ENCODE assay signal across 1 cellular context in the genomic region with DNA sequence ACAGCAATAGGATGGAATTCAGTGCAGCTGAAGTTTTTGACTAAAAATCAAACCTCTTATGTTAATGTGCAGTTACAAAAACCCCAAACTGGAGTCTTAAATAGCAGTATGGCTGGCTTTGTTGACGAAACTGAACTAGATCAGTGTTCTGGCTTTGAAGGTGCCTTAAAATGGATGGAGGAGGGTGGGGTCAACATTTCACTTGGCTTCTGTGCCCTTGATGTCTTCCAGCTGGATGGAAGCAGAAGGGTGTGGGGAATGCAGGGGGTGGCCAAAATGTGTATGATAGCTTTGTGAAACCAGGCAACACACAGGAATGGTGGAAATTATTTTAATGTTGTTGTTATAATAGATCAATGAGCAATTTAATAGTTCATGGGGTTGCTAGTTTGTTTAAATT.
TF ChIP-seq lines count a peak whose summit lies in the region.

No MANE protein-coding gene starts in this region.

TF ChIP-seq in GM23338, 12 proteins besides CTCF, POLR2A, EP300 and RAD21 (continued from another document):
- TF ChIP-seq, protein P1, sequence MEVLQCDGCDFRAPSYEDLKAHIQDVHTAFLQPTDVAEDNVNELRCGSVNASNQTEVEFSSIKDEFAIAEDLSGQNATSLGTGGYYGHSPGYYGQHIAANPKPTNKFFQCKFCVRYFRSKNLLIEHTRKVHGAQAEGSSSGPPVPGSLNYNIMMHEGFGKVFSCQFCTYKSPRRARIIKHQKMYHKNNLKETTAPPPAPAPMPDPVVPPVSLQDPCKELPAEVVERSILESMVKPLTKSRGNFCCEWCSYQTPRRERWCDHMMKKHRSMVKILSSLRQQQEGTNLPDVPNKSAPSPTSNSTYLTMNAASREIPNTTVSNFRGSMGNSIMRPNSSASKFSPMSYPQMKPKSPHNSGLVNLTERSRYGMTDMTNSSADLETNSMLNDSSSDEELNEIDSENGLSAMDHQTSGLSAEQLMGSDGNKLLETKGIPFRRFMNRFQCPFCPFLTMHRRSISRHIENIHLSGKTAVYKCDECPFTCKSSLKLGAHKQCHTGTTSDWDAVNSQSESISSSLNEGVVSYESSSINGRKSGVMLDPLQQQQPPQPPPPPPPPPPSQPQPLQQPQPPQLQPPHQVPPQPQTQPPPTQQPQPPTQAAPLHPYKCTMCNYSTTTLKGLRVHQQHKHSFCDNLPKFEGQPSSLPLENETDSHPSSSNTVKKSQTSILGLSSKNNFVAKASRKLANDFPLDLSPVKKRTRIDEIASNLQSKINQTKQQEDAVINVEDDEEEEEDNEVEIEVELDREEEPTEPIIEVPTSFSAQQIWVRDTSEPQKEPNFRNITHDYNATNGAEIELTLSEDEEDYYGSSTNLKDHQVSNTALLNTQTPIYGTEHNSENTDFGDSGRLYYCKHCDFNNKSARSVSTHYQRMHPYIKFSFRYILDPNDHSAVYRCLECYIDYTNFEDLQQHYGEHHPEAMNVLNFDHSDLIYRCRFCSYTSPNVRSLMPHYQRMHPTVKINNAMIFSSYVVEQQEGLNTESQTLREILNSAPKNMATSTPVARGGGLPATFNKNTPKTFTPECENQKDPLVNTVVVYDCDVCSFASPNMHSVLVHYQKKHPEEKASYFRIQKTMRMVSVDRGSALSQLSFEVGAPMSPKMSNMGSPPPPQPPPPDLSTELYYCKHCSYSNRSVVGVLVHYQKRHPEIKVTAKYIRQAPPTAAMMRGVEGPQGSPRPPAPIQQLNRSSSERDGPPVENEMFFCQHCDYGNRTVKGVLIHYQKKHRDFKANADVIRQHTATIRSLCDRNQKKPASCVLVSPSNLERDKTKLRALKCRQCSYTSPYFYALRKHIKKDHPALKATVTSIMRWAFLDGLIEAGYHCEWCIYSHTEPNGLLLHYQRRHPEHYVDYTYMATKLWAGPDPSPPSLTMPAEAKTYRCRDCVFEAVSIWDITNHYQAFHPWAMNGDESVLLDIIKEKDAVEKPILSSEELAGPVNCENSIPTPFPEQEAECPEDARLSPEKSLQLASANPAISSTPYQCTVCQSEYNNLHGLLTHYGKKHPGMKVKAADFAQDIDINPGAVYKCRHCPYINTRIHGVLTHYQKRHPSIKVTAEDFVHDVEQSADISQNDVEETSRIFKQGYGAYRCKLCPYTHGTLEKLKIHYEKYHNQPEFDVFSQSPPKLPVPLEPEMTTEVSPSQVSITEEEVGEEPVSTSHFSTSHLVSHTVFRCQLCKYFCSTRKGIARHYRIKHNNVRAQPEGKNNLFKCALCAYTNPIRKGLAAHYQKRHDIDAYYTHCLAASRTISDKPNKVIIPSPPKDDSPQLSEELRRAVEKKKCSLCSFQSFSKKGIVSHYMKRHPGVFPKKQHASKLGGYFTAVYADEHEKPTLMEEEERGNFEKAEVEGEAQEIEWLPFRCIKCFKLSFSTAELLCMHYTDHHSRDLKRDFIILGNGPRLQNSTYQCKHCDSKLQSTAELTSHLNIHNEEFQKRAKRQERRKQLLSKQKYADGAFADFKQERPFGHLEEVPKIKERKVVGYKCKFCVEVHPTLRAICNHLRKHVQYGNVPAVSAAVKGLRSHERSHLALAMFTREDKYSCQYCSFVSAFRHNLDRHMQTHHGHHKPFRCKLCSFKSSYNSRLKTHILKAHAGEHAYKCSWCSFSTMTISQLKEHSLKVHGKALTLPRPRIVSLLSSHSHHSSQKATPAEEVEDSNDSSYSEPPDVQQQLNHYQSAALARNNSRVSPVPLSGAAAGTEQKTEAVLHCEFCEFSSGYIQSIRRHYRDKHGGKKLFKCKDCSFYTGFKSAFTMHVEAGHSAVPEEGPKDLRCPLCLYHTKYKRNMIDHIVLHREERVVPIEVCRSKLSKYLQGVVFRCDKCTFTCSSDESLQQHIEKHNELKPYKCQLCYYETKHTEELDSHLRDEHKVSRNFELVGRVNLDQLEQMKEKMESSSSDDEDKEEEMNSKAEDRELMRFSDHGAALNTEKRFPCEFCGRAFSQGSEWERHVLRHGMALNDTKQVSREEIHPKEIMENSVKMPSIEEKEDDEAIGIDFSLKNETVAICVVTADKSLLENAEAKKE (CRISPR knock-in tag; IDR thresholded peaks at IDR 0.05), result no peak
- no peak for TF ChIP-seq CREB1 (CRISPR knock-in tag; IDR thresholded peaks at IDR 0.05; ENCODE audit: low read depth)
- TF ChIP-seq ZNF331 (CRISPR knock-in tag; IDR thresholded peaks at IDR 0.05; ENCODE audit: low read depth), result no peak
